In genomic region chr2:234495801-234496441, GRCh38 we compare ENCODE assay signal across 8 cellular contexts. TPM values are rescaled to one million over a fixed set of nuclear protein-coding genes. Genes with fewer than 3 reads are reported as not detected.
A peak's percentile ranks its signal among the peaks of the same experiment; 100 is the strongest.
DNase-seq lines count a peak whose midpoint lies in the region; ATAC-seq, FAIRE-seq and TF ChIP-seq lines count a peak whose summit lies in the region.

No MANE protein-coding gene starts in this region.

- TF ChIP-seq CTCF in foreskin fibroblast (IDR thresholded peaks at IDR 0.05; ENCODE audit: low read depth, low read length) (no peak), parathyroid adenoma (IDR thresholded peaks at IDR 0.05) (no peak)

- no peaks in the 10 kb centered on the region for H3K79me2 ChIP-seq in parathyroid adenoma

- no peak for ATAC-seq in HG02970 (IDR thresholded peaks at IDR 0.05; ENCODE audit: low FRiP score, unreplicated experiment)

- H3K4me1 ChIP-seq in HUES48 (ENCODE audit: control insufficient read depth, insufficient read depth, low read length) (peaks cover 17% of the 10 kb centered on the region), parathyroid adenoma (no peaks in the 10 kb centered on the region)

- no peak for FAIRE-seq in frontal cortex (lab: Jason Lieb, UNC)

- H3K36me3 ChIP-seq in HUES48 (ENCODE audit: control insufficient read depth, insufficient read depth, low read length), result no peaks in the 10 kb centered on the region
- no peaks in the 10 kb centered on the region for H3K36me3 ChIP-seq in parathyroid adenoma (ENCODE audit: control insufficient read depth, insufficient read depth, low read length)

- peaks cover 27% of the 10 kb centered on the region for H3K27me3 ChIP-seq in HUES48 (ENCODE audit: control insufficient read depth, insufficient read depth, low read length)
- no peaks in the 10 kb centered on the region for H3K27me3 ChIP-seq in parathyroid adenoma (ENCODE audit: control insufficient read depth, insufficient read depth, low read length)

- H3K4me3 ChIP-seq in HUES48 (ENCODE audit: low read depth, low read length) (peak overlapping the region; percentile 96), foreskin fibroblast (ENCODE audit: low read depth in 1 of 2, low read length in 2 of 2) (peak overlapping the region; percentile 76 to 83), parathyroid adenoma (ENCODE audit: low read depth, low read length) (peak overlapping the region; percentile 54)

- H2AFZ ChIP-seq in parathyroid adenoma, result peak overlapping the region; percentile 86

- DNase-seq in GM03348 (ENCODE audit: low spot score), result peak; percentile 44
- peak; percentile 75 for DNase-seq in activated CD8-positive, alpha-beta memory T cell treated with anti-CD3 and anti-CD28 coated beads, Interleukin-2, amount 50 U/mL, for 48 hours
- peak; percentile 18 to 64 for DNase-seq in foreskin fibroblast
- no peak for DNase-seq in NCI-H2029 treated with DMSO at 0.1 percent for 48 hours (lab: John Stamatoyannopoulos, UW)
- no peak for DNase-seq in frontal cortex (ENCODE audit: low spot score in 2 of 2)

- H3K4me2 ChIP-seq in parathyroid adenoma (ENCODE audit: low read length), result peak overlapping the region; percentile 87

- H3K9me3 ChIP-seq in HUES48 (ENCODE audit: control insufficient read depth, insufficient read depth, low read length) (no peaks in the 10 kb centered on the region), parathyroid adenoma (ENCODE audit: control insufficient read depth, low read length) (no peaks in the 10 kb centered on the region)

- H3K9ac ChIP-seq in HUES48 (ENCODE audit: low read depth, low read length) (peak overlapping the region; percentile 66), parathyroid adenoma (no peak overlapping the region)

- peak overlapping the region; percentile 15 for H3K27ac ChIP-seq in HUES48 (ENCODE audit: low read depth, low read length)
- no peak overlapping the region for H3K27ac ChIP-seq in parathyroid adenoma

RNA-seq across cellular contexts. Expression of gene ARL4C, which starts 1.0 kb away (rescaled TPM):
- total RNA-seq in frontal cortex, result 41.2 TPM

Comparison
In these comparisons a context has a peak if more than half of its experiments do, and no peak if none do; other contexts are left out.
1. DNase-seq: peak in GM03348 (single experiment), activated CD8-positive, alpha-beta memory T cell treated with anti-CD3 and anti-CD28 coated beads, Interleukin-2, amount 50 U/mL, for 48 hours (single experiment) and foreskin fibroblast (2 of 2); none in NCI-H2029 treated with DMSO at 0.1 percent for 48 hours (single experiment) and frontal cortex (0 of 2).
2. Peak in every context shown above with its lines, with median percentiles within 50 percentile points of each other: H3K4me3 ChIP-seq.